ENCODE assay signal across 1 cellular context in genomic region chr6:149454405-149454848, GRCh38.
TF ChIP-seq lines count a peak whose summit lies in the region.

No MANE protein-coding gene starts in this region.

TF ChIP-seq in HepG2, 621 proteins besides CTCF, POLR2A, EP300 and RAD21 (continued from another document):
- TF ChIP-seq ZFP91 (CRISPR knock-in tag; IDR thresholded peaks at IDR 0.05; ENCODE audit: borderline replicate concordance) (peak; percentile 37; the same call in 1 of the 2 replicates), RORA (CRISPR knock-in tag; IDR thresholded peaks at IDR 0.05) (no peak), HNRNPL (IDR thresholded peaks at IDR 0.05; ENCODE audit: low read depth, low read length) (0 out of 2 replicates have a peak, but pooled peaks have one; percentile 67), ZNF687 (CRISPR knock-in tag; IDR thresholded peaks at IDR 0.05) (peak; percentile 36; the same call in 1 of the 2 replicates), ATRX (CRISPR knock-in tag; IDR thresholded peaks at IDR 0.05; ENCODE audit: borderline replicate concordance) (no peak), NFKBIZ (CRISPR knock-in tag; IDR thresholded peaks at IDR 0.05) (no peak), NFE2L1 (CRISPR knock-in tag; IDR thresholded peaks at IDR 0.05; ENCODE audit: borderline replicate concordance) (0 out of 2 replicates have a peak, but pooled peaks have one; percentile 5)
TF ChIP-seq in HepG2: peak in this region for 6.
